In genomic region chr1:191174298-191174697, GRCh38 we compare ENCODE assay signal across 9 cellular contexts.
DNase-seq lines count a peak whose midpoint lies in the region; ATAC-seq and TF ChIP-seq lines count a peak whose summit lies in the region.
"Had no signal": no experiment of that assay in that cellular context is flagged by ENCODE, and none has a peak within 500 bp of the region (broad histone marks: within the 10 kb centered on the region; RNA-seq: fewer than 3 reads in every experiment).

No MANE protein-coding gene starts in this region.

- WGBS in thyroid gland, 2 donors, result 44 to 52% methylated on average over 1 of the region's 1 CpG

- H3K27ac ChIP-seq in KMS-11, result peak overlapping the region; percentile 54
- no peak overlapping the region for H3K27ac ChIP-seq in thyroid gland

- peak overlapping the region; percentile 36; the same call in 1 of the 2 replicates for H3K9ac ChIP-seq in KMS-11

- no peak overlapping the region for H3K4me3 Mint-ChIP-seq in activated CD4-positive, alpha-beta T cell treated with anti-CD3 and anti-CD28 coated beads for 36 hours
- H3K4me3 Mint-ChIP-seq: central memory CD8-positive, alpha-beta T cell had no signal

- H3K27ac Mint-ChIP-seq in activated CD4-positive, alpha-beta T cell treated with anti-CD3 and anti-CD28 coated beads for 36 hours, result no peak overlapping the region

- H3K9me3 ChIP-seq in thyroid gland, result no peaks in the 10 kb centered on the region

- no peaks in the 10 kb centered on the region for H3K36me3 Mint-ChIP-seq in activated CD4-positive, alpha-beta T cell treated with anti-CD3 and anti-CD28 coated beads for 36 hours (ENCODE audit: low read depth)

- CTCF ChIA-PET in activated CD4-positive, alpha-beta T cell treated with anti-CD3 and anti-CD28 coated beads for 36 hours (lab: Charles Lee), result no interaction called here

- H4K20me1 ChIP-seq in KMS-11 (ENCODE audit: insufficient read depth), result no peaks in the 10 kb centered on the region

- peak; percentile 99 for ATAC-seq in GM18861 (IDR thresholded peaks at IDR 0.05; ENCODE audit: unreplicated experiment)
- peak; percentile 99 for ATAC-seq in HG02588 (IDR thresholded peaks at IDR 0.05; ENCODE audit: unreplicated experiment)
- ATAC-seq in activated CD4-positive, alpha-beta T cell treated with anti-CD3 and anti-CD28 coated beads for 36 hours, result no peak

- H3K4me1 ChIP-seq in KMS-11 (ENCODE audit: low read depth, poor library complexity, severe bottlenecking) (peaks cover 44% of the 10 kb centered on the region), thyroid gland (no peaks in the 10 kb centered on the region)

- H3K79me2 ChIP-seq in KMS-11 (ENCODE audit: insufficient read depth, low read depth), result no peaks in the 10 kb centered on the region

- no peaks in the 10 kb centered on the region for H3K27me3 Mint-ChIP-seq in activated CD4-positive, alpha-beta T cell treated with anti-CD3 and anti-CD28 coated beads for 36 hours
- H3K27me3 Mint-ChIP-seq: central memory CD8-positive, alpha-beta T cell had no signal

- POLR2A ChIA-PET in activated CD4-positive, alpha-beta T cell treated with anti-CD3 and anti-CD28 coated beads for 36 hours (lab: Charles Lee), result no interaction called here

- intact Hi-C loops in thyroid gland (cut with DNase I), result no loop called here
- intact Hi-C loops in activated CD4-positive, alpha-beta T cell treated with anti-CD3 and anti-CD28 coated beads for 36 hours (cut with DNase I, micrococcal nuclease), result no loop called here

- H3K36me3 ChIP-seq in KMS-11 (ENCODE audit: insufficient read depth) (no peaks in the 10 kb centered on the region), thyroid gland (no peaks in the 10 kb centered on the region)

- peak overlapping the region; percentile 71 for H2AFZ ChIP-seq in KMS-11 (ENCODE audit: low read depth)

- H3K4me3 ChIP-seq in KMS-11 (IDR thresholded peaks at IDR 0.05; ENCODE audit: insufficient read depth, low read depth, low read length) (peak overlapping the region; percentile 88), thyroid gland (replicated peaks in 1 of 3) (no peak overlapping the region)

- DNase-seq in kidney tubule cell (ENCODE audit: low spot score) (peak; percentile 22), nucleus accumbens (lab: John Stamatoyannopoulos, UW) (no peak), thyroid gland (no peak), Kasumi-1 (lab: John Stamatoyannopoulos, UW) (no peak)
- no peak for DNase-seq in activated CD4-positive, alpha-beta T cell treated with anti-CD3 and anti-CD28 coated beads for 36 hours

- H3K4me1 Mint-ChIP-seq in activated CD4-positive, alpha-beta T cell treated with anti-CD3 and anti-CD28 coated beads for 36 hours, result no peaks in the 10 kb centered on the region
- H3K4me1 Mint-ChIP-seq: central memory CD8-positive, alpha-beta T cell had no signal

- H3K4me2 ChIP-seq in KMS-11, result peak overlapping the region; percentile 96

- H3K27me3 ChIP-seq in KMS-11 (ENCODE audit: insufficient read depth, low read depth), result no peaks in the 10 kb centered on the region
- no peaks in the 10 kb centered on the region for H3K27me3 ChIP-seq in thyroid gland

- TF ChIP-seq POLR2A in thyroid gland (IDR thresholded peaks at IDR 0.05), result no peak

- no peak for TF ChIP-seq CTCF in KMS-11 (conservative IDR thresholded peaks at IDR 0.05; ENCODE audit: low read depth, low read length)
- no peak for TF ChIP-seq CTCF in thyroid gland (IDR thresholded peaks at IDR 0.05)

- H3K9me3 Mint-ChIP-seq in activated CD4-positive, alpha-beta T cell treated with anti-CD3 and anti-CD28 coated beads for 36 hours (ENCODE audit: low read depth), result peaks cover 3% of the 10 kb centered on the region
